Comparison of ENCODE assay signal across 8 cellular contexts in the genomic region with DNA sequence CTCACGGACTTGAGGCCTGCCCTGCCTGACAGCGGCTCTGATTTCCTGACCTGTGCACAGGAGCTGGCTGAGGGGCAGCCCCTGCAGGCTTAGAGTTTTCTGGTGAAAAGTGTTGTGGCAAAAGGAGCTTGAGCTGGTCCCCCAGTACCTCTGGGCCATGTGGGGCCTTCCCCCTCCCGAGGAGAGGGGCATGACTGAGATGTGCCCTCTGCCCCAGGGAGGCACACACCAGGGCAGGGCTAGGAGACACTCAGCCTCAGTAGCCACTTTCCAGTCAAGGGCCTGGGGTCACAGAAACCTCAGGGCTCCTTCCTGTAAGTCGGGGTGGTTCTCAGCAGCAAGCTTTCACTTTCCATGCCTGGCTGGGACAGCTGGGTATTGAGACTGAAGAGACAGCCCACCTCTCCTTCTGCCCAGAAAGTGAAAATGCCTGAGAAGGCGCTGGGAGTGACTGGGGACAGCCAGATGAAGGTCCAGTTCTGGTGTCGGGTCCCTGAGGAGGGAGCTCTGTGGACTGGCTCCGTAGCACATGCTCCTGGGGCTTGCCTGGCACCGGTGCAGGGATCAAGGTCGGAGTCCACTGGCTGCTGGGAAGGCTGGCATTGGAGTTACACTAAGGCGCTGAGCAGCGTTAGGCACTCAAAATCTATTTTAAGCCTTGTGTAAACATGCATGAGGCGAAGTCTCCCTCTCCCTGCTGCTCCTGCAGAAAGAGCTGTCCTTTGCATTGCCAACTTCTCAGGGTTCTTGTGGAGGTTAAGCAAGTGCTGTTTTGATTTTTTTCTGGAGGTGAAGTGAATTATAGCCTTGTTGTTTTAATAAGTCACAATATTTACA.
DNase-seq lines count a peak whose midpoint lies in the region; ATAC-seq and TF ChIP-seq lines count a peak whose summit lies in the region.

No MANE protein-coding gene starts in this region.

- no peaks in the 10 kb centered on the region for H3K36me3 Mint-ChIP-seq in stimulated activated naive B cell treated with anti-CD40 and anti-IgM and Interleukin-4, amounts not matched to agents 10 μg/mL and 1 μg/mL and 100 μg/mL, for 72 hours

- no peaks in the 10 kb centered on the region for H3K27me3 Mint-ChIP-seq in stimulated activated naive B cell treated with anti-CD40 and anti-IgM and Interleukin-4, amounts not matched to agents 10 μg/mL and 1 μg/mL and 100 μg/mL, for 72 hours

- H3K4me3 ChIP-seq in GM12865 (ENCODE audit: low read depth, low read length) (peak overlapping the region; percentile 35), colonic mucosa (peak overlapping the region; percentile 4), mucosa of stomach (ENCODE audit: low read length) (peak overlapping the region; percentile 20)

- intact Hi-C loops in colonic mucosa (cut with DNase I): loop anchor here (5.0 to 10.0 kb wide), 2 partner anchors 95 to 397 kb away; no protein-coding TSS in a partner anchor

- H3K36me3 ChIP-seq in colonic mucosa (no peaks in the 10 kb centered on the region), mucosa of stomach (ENCODE audit: control insufficient read depth, insufficient read depth, low read length) (no peaks in the 10 kb centered on the region)

- TF ChIP-seq CTCF in GM12865 (IDR thresholded peaks at IDR 0.05; ENCODE audit: insufficient read depth, low read depth, low read length, missing control alignments): no peak
- TF ChIP-seq CTCF in colonic mucosa (IDR thresholded peaks at IDR 0.05): no peak

- no peaks in the 10 kb centered on the region for H3K9me3 Mint-ChIP-seq in stimulated activated naive B cell treated with anti-CD40 and anti-IgM and Interleukin-4, amounts not matched to agents 10 μg/mL and 1 μg/mL and 100 μg/mL, for 72 hours

- peak; percentile 93 for ATAC-seq in HG02571 (IDR thresholded peaks at IDR 0.05; ENCODE audit: unreplicated experiment)
- ATAC-seq in stimulated activated naive B cell treated with anti-CD40 and anti-IgM and Interleukin-4, amounts not matched to agents 10 μg/mL and 1 μg/mL and 100 μg/mL, for 72 hours (replicated peaks): peak; percentile 87 to 91

- H3K27ac ChIP-seq in colonic mucosa: peak overlapping the region; percentile 92

- no peaks in the 10 kb centered on the region for H3K9me3 ChIP-seq in colonic mucosa
- H3K9me3 ChIP-seq in mucosa of stomach (ENCODE audit: control insufficient read depth, low read length): no peaks in the 10 kb centered on the region

- no peaks in the 10 kb centered on the region for H3K27me3 ChIP-seq in colonic mucosa
- H3K27me3 ChIP-seq in mucosa of stomach (ENCODE audit: control insufficient read depth, insufficient read depth, low read length): no peaks in the 10 kb centered on the region

- H3K4me3 Mint-ChIP-seq in stimulated activated naive B cell treated with anti-CD40 and anti-IgM and Interleukin-4, amounts not matched to agents 10 μg/mL and 1 μg/mL and 100 μg/mL, for 72 hours: peak overlapping the region; percentile 82 to 86

- peak overlapping the region; percentile 61 to 66 for H3K9ac ChIP-seq in colonic mucosa (ENCODE audit: low read depth in 2 of 2, low read length in 2 of 2)
- H3K9ac ChIP-seq in mucosa of stomach (ENCODE audit: low read length): peak overlapping the region; percentile 69

- H3K4me1 Mint-ChIP-seq in stimulated activated naive B cell treated with anti-CD40 and anti-IgM and Interleukin-4, amounts not matched to agents 10 μg/mL and 1 μg/mL and 100 μg/mL, for 72 hours: peaks cover 28 to 35% of the 10 kb centered on the region in 2 donors

- DNase-seq in GM12865 (ENCODE audit: low read depth): peak; percentile 82
- peak; percentile 85 to 97 (median 86) for DNase-seq in NCI-H1417 (lab: John Stamatoyannopoulos, UW)
- DNase-seq in activated CD4-positive, alpha-beta T cell treated with anti-CD3 and anti-CD28 coated beads for 48 hours: peak; percentile 79
- DNase-seq in colonic mucosa: peak; percentile 90
- DNase-seq in stimulated activated naive B cell treated with anti-CD40 and anti-IgM and Interleukin-4, amounts not matched to agents 10 μg/mL and 1 μg/mL and 100 μg/mL, for 72 hours: peak; percentile 54
- DNase-seq in epidermal melanocyte (ENCODE audit: insufficient read length, low spot score): no peak

- H3K27ac Mint-ChIP-seq in stimulated activated naive B cell treated with anti-CD40 and anti-IgM and Interleukin-4, amounts not matched to agents 10 μg/mL and 1 μg/mL and 100 μg/mL, for 72 hours: peak overlapping the region; percentile 97

- H3K4me1 ChIP-seq in colonic mucosa: peaks cover 9% of the 10 kb centered on the region
- peaks cover 69% of the 10 kb centered on the region for H3K4me1 ChIP-seq in mucosa of stomach (ENCODE audit: control insufficient read depth, insufficient read depth, low read length)
